ENCODE assay signal across 8 cellular contexts in genomic region chr11:13465909-13466371, GRCh38. TPM values are rescaled to one million over a fixed set of nuclear protein-coding genes. Genes with fewer than 3 reads are reported as not detected.
DNase-seq lines count a peak whose midpoint lies in the region; ATAC-seq, FAIRE-seq and TF ChIP-seq lines count a peak whose summit lies in the region.

No MANE protein-coding gene starts in this region.

- H3K4me3 Mint-ChIP-seq in nephron progenitor cell = no peak overlapping the region

- no peaks in the 10 kb centered on the region for H3K36me3 Mint-ChIP-seq in nephron progenitor cell (ENCODE audit: low read depth)
- H3K36me3 Mint-ChIP-seq in activated naive CD4-positive, alpha-beta T cell treated with anti-CD3 and anti-CD28 coated beads, Interleukin-2, amount 50 U/mL, for 72 hours = peaks cover 10 to 14% of the 10 kb centered on the region in 2 donors

- peak; percentile 78 for FAIRE-seq in G401.6 (lab: Jason Lieb, UNC)

- H3K4me1 Mint-ChIP-seq in nephron progenitor cell = peaks cover 24% of the 10 kb centered on the region

- TF ChIP-seq CTCF in nephron progenitor cell (IDR thresholded peaks at IDR 0.05) = peak; percentile 52

- no peak overlapping the region for H3K27ac Mint-ChIP-seq in nephron progenitor cell
- no peak overlapping the region for H3K27ac Mint-ChIP-seq in activated naive CD4-positive, alpha-beta T cell treated with anti-CD3 and anti-CD28 coated beads, Interleukin-2, amount 50 U/mL, for 72 hours

- peaks cover 4% of the 10 kb centered on the region for H3K9me3 Mint-ChIP-seq in nephron progenitor cell
- no peaks in the 10 kb centered on the region for H3K9me3 Mint-ChIP-seq in activated naive CD4-positive, alpha-beta T cell treated with anti-CD3 and anti-CD28 coated beads, Interleukin-2, amount 50 U/mL, for 72 hours

- DNase-seq in A172 (ENCODE audit: low spot score) (peak; percentile 58), NCI-H345 (lab: John Stamatoyannopoulos, UW) (peak; percentile 40), cerebellar cortex (ENCODE audit: low spot score) (peak; percentile 58), nephron progenitor cell (no peak), GDM1 (lab: John Stamatoyannopoulos, UW) (no peak)
- DNase-seq in activated naive CD4-positive, alpha-beta T cell treated with anti-CD3 and anti-CD28 coated beads, Interleukin-2, amount 50 U/mL, for 72 hours (ENCODE audit: low spot score in 2 of 2) = no peak
- DNase-seq in stimulated activated CD4-positive, alpha-beta T cell treated with anti-CD3 and anti-CD28 coated beads, Interleukin-15, amount 100 ng/mL, for 24 hours = no peak

- peaks cover 3% of the 10 kb centered on the region for H3K27me3 Mint-ChIP-seq in nephron progenitor cell (ENCODE audit: low read depth, poor library complexity)

- no peak for ATAC-seq in activated naive CD4-positive, alpha-beta T cell treated with anti-CD3 and anti-CD28 coated beads, Interleukin-2, amount 50 U/mL, for 72 hours

RNA-seq across cellular contexts. Expression of gene BTBD10, which starts 2.9 kb away (rescaled TPM):
- 99.8 and 117 TPM in 2 replicates for total RNA-seq in A172 (2014; rRNA removed; shearing (Covaris generic))
- 10 to 100 TPM; 19.4 to 30.8 TPM for total RNA-seq in activated naive CD4-positive, alpha-beta T cell treated with anti-CD3 and anti-CD28 coated beads, Interleukin-2, amount 50 U/mL, for 72 hours

RNA-seq across cellular contexts. Expression of gene PTH, which starts 29.9 kb away (rescaled TPM):
- total RNA-seq in A172 (2014; rRNA removed; shearing (Covaris generic)) = not detected in 2 replicates
- total RNA-seq in activated naive CD4-positive, alpha-beta T cell treated with anti-CD3 and anti-CD28 coated beads, Interleukin-2, amount 50 U/mL, for 72 hours = not detected

Comparison
In these comparisons a context has a peak if more than half of its experiments do, and no peak if none do; other contexts are left out.
1. DNase-seq: peak in A172 (single experiment), NCI-H345 (single experiment) and cerebellar cortex (single experiment); none in nephron progenitor cell (single experiment), GDM1 (single experiment), activated naive CD4-positive, alpha-beta T cell treated with anti-CD3 and anti-CD28 coated beads, Interleukin-2, amount 50 U/mL, for 72 hours (0 of 2) and stimulated activated CD4-positive, alpha-beta T cell treated with anti-CD3 and anti-CD28 coated beads, Interleukin-15, amount 100 ng/mL, for 24 hours (single experiment).